ENCODE assay signal across 1 cellular context in genomic region chr10:119689016-119689564, GRCh38.
TF ChIP-seq lines count a peak whose summit lies in the region.

No MANE protein-coding gene starts in this region.

TF ChIP-seq in K562, 482 proteins besides CTCF, POLR2A, EP300 and RAD21:
- TF ChIP-seq RFX1 (IDR thresholded peaks at IDR 0.05): 0 out of 2 replicates have a peak, but pooled peaks have one; percentile 21
- no peak for TF ChIP-seq NR1H2 (CRISPR knock-in tag; IDR thresholded peaks at IDR 0.05)
- no peak for TF ChIP-seq E2F1 (CRISPR knock-in tag; IDR thresholded peaks at IDR 0.05)
